In genomic region chr22:42799462-42800405, GRCh38 we compare ENCODE assay signal across 16 cellular contexts. TPM values are rescaled to one million over a fixed set of nuclear protein-coding genes. Genes with fewer than 3 reads are reported as not detected.
A peak's percentile ranks its signal among the peaks of the same experiment; 100 is the strongest.
DNase-seq lines count a peak whose midpoint lies in the region; ATAC-seq and TF ChIP-seq lines count a peak whose summit lies in the region.
"Had no signal": no experiment of that assay in that cellular context is flagged by ENCODE, and none has a peak within 500 bp of the region (broad histone marks: within the 10 kb centered on the region; RNA-seq: fewer than 3 reads in every experiment).

No MANE protein-coding gene starts in this region.

- H3K9me2 ChIP-seq in GM23248 (ENCODE audit: insufficient read depth): no peaks in the 10 kb centered on the region

- peaks cover 18% of the 10 kb centered on the region; the same call in 1 of the 2 replicates for H3F3A ChIP-seq in GM23248 (ENCODE audit: insufficient read depth)

- H2AFZ ChIP-seq in GM23248: no peak overlapping the region

- H3K36me3 ChIP-seq in GM23248 (ENCODE audit: low read depth) (peaks cover 28% of the 10 kb centered on the region), uterus (no peaks in the 10 kb centered on the region)

- H3K27me3 ChIP-seq in GM23248 (replicated peaks; ENCODE audit: insufficient read depth) (no peaks in the 10 kb centered on the region), uterus (no peaks in the 10 kb centered on the region)
- H3K27me3 ChIP-seq: gastroesophageal sphincter had no signal

- peak; percentile 22 for DNase-seq in AG20443 (ENCODE audit: low spot score)
- peak; percentile 33 for DNase-seq in GM23248
- peak; percentile 24 for DNase-seq in NCI-H82 treated with DMSO at 0.1 percent for 48 hours (lab: John Stamatoyannopoulos, UW; ENCODE audit: unreplicated experiment)
- DNase-seq in glutamatergic neuron: peak; percentile 41
- DNase-seq in uterus: no peak
- DNase-seq: activated CD4-positive, CD25-positive, alpha-beta regulatory T cell treated with anti-CD3 and anti-CD28 coated beads, Interleukin-2, amount 50 U/mL, for 72 hours; activated effector memory CD4-positive, alpha-beta T cell treated with Interleukin-2 at 50 U/mL for 16 hours; effector memory CD4-positive, alpha-beta T cell; PC-3; stimulated activated CD4-positive, alpha-beta T cell treated with anti-CD3 and anti-CD28 coated beads, Interleukin-4, amount 100 ng/mL, for 24 hours; stimulated activated naive B cell treated with anti-CD40 and anti-IgM and Interleukin-4, amounts not matched to agents 10 μg/mL and 1 μg/mL and 100 μg/mL, for 72 hours had no signal

- H3K27ac ChIP-seq in GM23248 (no peak overlapping the region), uterus (no peak overlapping the region)

- peaks cover 19% of the 10 kb centered on the region for H3K9me3 Mint-ChIP-seq in glutamatergic neuron (ENCODE audit: unreplicated experiment)
- H3K9me3 Mint-ChIP-seq: stimulated activated naive B cell treated with anti-CD40 and anti-IgM and Interleukin-4, amounts not matched to agents 10 μg/mL and 1 μg/mL and 100 μg/mL, for 72 hours; T-cell had no signal

- H3K27me3 Mint-ChIP-seq in glutamatergic neuron (ENCODE audit: unreplicated experiment): peaks cover 4% of the 10 kb centered on the region
- H3K27me3 Mint-ChIP-seq: stimulated activated naive B cell treated with anti-CD40 and anti-IgM and Interleukin-4, amounts not matched to agents 10 μg/mL and 1 μg/mL and 100 μg/mL, for 72 hours; T-cell had no signal

- ATAC-seq in HG02759 (IDR thresholded peaks at IDR 0.05; ENCODE audit: unreplicated experiment): no peak
- ATAC-seq in GM19023 (IDR thresholded peaks at IDR 0.05; ENCODE audit: unreplicated experiment): no peak
- no peak for ATAC-seq in HG03039 (IDR thresholded peaks at IDR 0.05; ENCODE audit: unreplicated experiment)
- ATAC-seq: gastroesophageal sphincter; PC-3; stimulated activated naive B cell treated with anti-CD40 and anti-IgM and Interleukin-4, amounts not matched to agents 10 μg/mL and 1 μg/mL and 100 μg/mL, for 72 hours; T-cell had no signal

- no peak for TF ChIP-seq POLR2A in uterus (IDR thresholded peaks at IDR 0.05)

- H3K9me3 ChIP-seq in GM23248 (ENCODE audit: low read depth) (no peaks in the 10 kb centered on the region), uterus (no peaks in the 10 kb centered on the region)
- H3K9me3 ChIP-seq: gastroesophageal sphincter had no signal

- no peak overlapping the region for H3K27ac Mint-ChIP-seq in glutamatergic neuron (ENCODE audit: unreplicated experiment)
- H3K27ac Mint-ChIP-seq: stimulated activated naive B cell treated with anti-CD40 and anti-IgM and Interleukin-4, amounts not matched to agents 10 μg/mL and 1 μg/mL and 100 μg/mL, for 72 hours; T-cell had no signal

- TF ChIP-seq CTCF in glutamatergic neuron (IDR thresholded peaks at IDR 0.05; ENCODE audit: partially characterized antibody, unreplicated experiment) (no peak), uterus (IDR thresholded peaks at IDR 0.05) (no peak)

- H3K36me3 Mint-ChIP-seq in glutamatergic neuron (ENCODE audit: unreplicated experiment): peaks cover 4% of the 10 kb centered on the region

- intact Hi-C loops in uterus (cut with DNase I; ENCODE audit: low total_unique reads): loop anchor here (10.0 kb wide), 1 partner anchor 55 kb away; no protein-coding TSS in a partner anchor

- H3K4me1 Mint-ChIP-seq in glutamatergic neuron (ENCODE audit: low read depth, unreplicated experiment): peaks cover 45% of the 10 kb centered on the region
- H3K4me1 Mint-ChIP-seq: T-cell had no signal

- no peaks in the 10 kb centered on the region for H4K20me1 ChIP-seq in GM23248 (ENCODE audit: insufficient read depth)

- H3K9ac ChIP-seq in GM23248: no peak overlapping the region

- in situ Hi-C loops in GM23248 (cut with MboI): no loop called here

- 93% methylated on average over 8 of the region's 8 CpGs for WGBS in GM23248 (ENCODE audit: low coverage in 1 of 2, low lambda C conversion rate in 2 of 2, missing lambda C conversion rate in 2 of 2), 2 experiments

- H3K4me1 ChIP-seq in GM23248 (ENCODE audit: insufficient read depth) (no peaks in the 10 kb centered on the region), uterus (no peaks in the 10 kb centered on the region)

- H3K4me3 ChIP-seq in GM23248: no peak overlapping the region
- H3K4me3 ChIP-seq in uterus: no peak overlapping the region
- H3K4me3 ChIP-seq: gastroesophageal sphincter had no signal

- no peak overlapping the region for H3K4me3 Mint-ChIP-seq in glutamatergic neuron (ENCODE audit: unreplicated experiment)
- H3K4me3 Mint-ChIP-seq: stimulated activated naive B cell treated with anti-CD40 and anti-IgM and Interleukin-4, amounts not matched to agents 10 μg/mL and 1 μg/mL and 100 μg/mL, for 72 hours; T-cell had no signal

- no peak overlapping the region for H3K4me2 ChIP-seq in GM23248 (ENCODE audit: unreplicated experiment)

- H3K79me2 ChIP-seq in GM23248 (ENCODE audit: insufficient read depth): no peaks in the 10 kb centered on the region

RNA-seq across cellular contexts. Expression of gene ARFGAP3, which starts 57.3 kb away (rescaled TPM):
- 83.2 and 96.8 TPM in 2 replicates for total RNA-seq in GM23248 (2014; rRNA removed; shearing (Covaris generic))
- 79.7 and 81.5 TPM in 2 replicates for polyA plus RNA-seq in GM23248 (2016; fragmentation: Nextera tagmentation; extraction: Ambion mirVana)
- total RNA-seq in glutamatergic neuron (ENCODE audit: unreplicated experiment) (18.4 TPM), uterus (10 to 100 TPM; 38.4 to 86.9 (median 47.5) TPM)

Comparison
In these comparisons a context has a peak if more than half of its experiments do, and no peak if none do; other contexts are left out.
1. DNase-seq: peak in AG20443 (single experiment), GM23248 (single experiment), NCI-H82 treated with DMSO at 0.1 percent for 48 hours (single experiment) and glutamatergic neuron (single experiment); none in uterus (0 of 2).